In genomic region chr6:90329397-90330077, GRCh38 we compare ENCODE assay signal across 22 cellular contexts.
"Had no signal": no experiment of that assay in that cellular context is flagged by ENCODE, and none has a peak within 500 bp of the region (broad histone marks: within the 10 kb centered on the region; RNA-seq: fewer than 3 reads in every experiment).

No MANE protein-coding gene starts in this region.

- DNase-seq: activated CD4-positive, alpha-beta T cell treated with anti-CD3 and anti-CD28 coated beads for 1 hour; activated CD4-positive, alpha-beta T cell treated with anti-CD3 and anti-CD28 coated beads, Interleukin-2, amount 50 U/mL, for 48 hours; activated CD8-positive, alpha-beta memory T cell treated with anti-CD3 and anti-CD28 coated beads, Interleukin-2, amount 10 ng/mL, durations not matched to agents 7 days and 5 days; activated naive CD4-positive, alpha-beta T cell treated with anti-CD3 and anti-CD28 coated beads, Interleukin-2, amount 10 ng/mL, durations not matched to agents 7 days and 5 days; activated T-cell treated with anti-CD3 and anti-CD28 coated beads, Interleukin-2, amount 50 U/mL, for 1 hour; adrenal gland; central memory CD4-positive, alpha-beta T cell; esophagus squamous epithelium; mucosa of descending colon; naive thymus-derived CD4-positive, alpha-beta T cell; stimulated activated CD4-positive, alpha-beta T cell treated with anti-CD3 and anti-CD28 coated beads, Interleukin-15, amount 100 ng/mL, for 24 hours; stimulated activated CD4-positive, alpha-beta T cell treated with anti-CD3 and anti-CD28 coated beads, Interleukin-4, amount 100 ng/mL, for 24 hours; stimulated activated naive CD4-positive, alpha-beta T cell; T-helper 1 cell; T1000; trophoblast cell had no signal

- H3K4me1 Mint-ChIP-seq: activated CD8-positive, alpha-beta memory T cell treated with anti-CD3 and anti-CD28 coated beads, Interleukin-2, amount 10 ng/mL, durations not matched to agents 7 days and 5 days; activated naive CD4-positive, alpha-beta T cell treated with anti-CD3 and anti-CD28 coated beads, Interleukin-2, amount 10 ng/mL, durations not matched to agents 7 days and 5 days; naive thymus-derived CD4-positive, alpha-beta T cell had no signal

- H3K27ac ChIP-seq: adrenal gland, coronary artery, esophagus squamous epithelium, suprapubic skin had no signal

- H3K27me3 Mint-ChIP-seq: activated CD8-positive, alpha-beta memory T cell treated with anti-CD3 and anti-CD28 coated beads, Interleukin-2, amount 10 ng/mL, durations not matched to agents 7 days and 5 days; activated naive CD4-positive, alpha-beta T cell treated with anti-CD3 and anti-CD28 coated beads, Interleukin-2, amount 10 ng/mL, durations not matched to agents 7 days and 5 days; naive thymus-derived CD4-positive, alpha-beta T cell had no signal

- H3K27ac Mint-ChIP-seq: activated CD8-positive, alpha-beta memory T cell treated with anti-CD3 and anti-CD28 coated beads, Interleukin-2, amount 10 ng/mL, durations not matched to agents 7 days and 5 days; activated naive CD4-positive, alpha-beta T cell treated with anti-CD3 and anti-CD28 coated beads, Interleukin-2, amount 10 ng/mL, durations not matched to agents 7 days and 5 days; activated T-helper 2 cell treated with anti-CD3 and anti-CD28 coated beads, Interferon-gamma antibody, Interleukin-2, Interleukin-4, amounts not matched to agents 10 μg/mL and 5 μg/mL and 100 μg/mL, durations not matched to agents 14 hours and 24 hours and 36 hours; naive thymus-derived CD4-positive, alpha-beta T cell had no signal

- H3K27me3 ChIP-seq: adrenal gland, esophagus squamous epithelium, suprapubic skin had no signal

- H3K9me3 ChIP-seq: adrenal gland, esophagus squamous epithelium, mucosa of descending colon, suprapubic skin had no signal

- ATAC-seq: activated CD8-positive, alpha-beta memory T cell treated with anti-CD3 and anti-CD28 coated beads, Interleukin-2, amount 10 ng/mL, durations not matched to agents 7 days and 5 days; left lobe of liver; mucosa of descending colon; naive thymus-derived CD4-positive, alpha-beta T cell had no signal

- H3K36me3 ChIP-seq: adrenal gland, esophagus squamous epithelium, suprapubic skin had no signal

- H3K4me1 ChIP-seq: adrenal gland, esophagus squamous epithelium, suprapubic skin had no signal

- H3K4me3 Mint-ChIP-seq: activated CD8-positive, alpha-beta memory T cell treated with anti-CD3 and anti-CD28 coated beads, Interleukin-2, amount 10 ng/mL, durations not matched to agents 7 days and 5 days; activated naive CD4-positive, alpha-beta T cell treated with anti-CD3 and anti-CD28 coated beads, Interleukin-2, amount 10 ng/mL, durations not matched to agents 7 days and 5 days; naive thymus-derived CD4-positive, alpha-beta T cell had no signal

- H3K4me3 ChIP-seq: adrenal gland, coronary artery, esophagus squamous epithelium, mucosa of descending colon, suprapubic skin had no signal

- FAIRE-seq: endothelial cell of umbilical vein, keratinocyte had no signal
